ENCODE assay signal across 1 cellular context in the genomic region with DNA sequence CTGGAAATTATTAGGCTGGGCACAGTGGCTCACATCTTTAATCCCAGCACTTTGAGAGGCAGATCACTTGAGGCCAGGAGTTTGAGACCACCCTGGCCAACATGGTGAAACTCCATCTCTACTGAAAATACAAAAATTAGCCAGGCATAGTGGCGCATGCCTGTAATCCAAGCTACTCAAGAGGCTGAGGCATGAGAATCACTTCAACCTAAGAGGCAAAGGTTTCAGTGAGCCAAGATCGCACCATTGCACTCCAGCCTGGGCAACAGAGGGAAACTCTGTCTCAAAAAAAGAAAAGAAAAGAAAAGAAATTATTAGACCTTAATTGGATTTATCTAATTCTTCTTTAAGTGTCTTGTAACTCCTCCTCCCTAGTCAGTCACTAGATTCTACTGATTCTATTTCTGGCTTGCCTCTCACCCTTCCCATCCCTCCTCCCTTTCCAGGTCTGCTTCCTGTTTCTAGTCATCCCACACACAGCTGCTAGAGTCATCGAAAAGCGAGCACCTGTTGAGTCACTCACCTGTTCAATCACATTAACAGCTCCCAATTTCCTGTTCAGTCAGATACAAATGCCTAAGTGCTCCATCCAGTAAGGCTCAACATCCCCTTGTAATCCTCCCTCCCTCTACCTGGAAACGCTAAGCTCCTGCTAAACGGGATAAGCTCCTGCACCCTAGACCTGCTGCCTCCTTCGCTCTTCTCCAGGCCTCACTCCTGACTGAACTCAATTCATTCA.
TF ChIP-seq lines count a peak whose summit lies in the region.

No MANE protein-coding gene starts in this region.

TF ChIP-seq in HepG2, 621 proteins besides CTCF, POLR2A, EP300 and RAD21 (continued from another document):
- no peak for TF ChIP-seq ZC3H4 (CRISPR knock-in tag; IDR thresholded peaks at IDR 0.05; ENCODE audit: borderline replicate concordance)
